In the genomic region with DNA sequence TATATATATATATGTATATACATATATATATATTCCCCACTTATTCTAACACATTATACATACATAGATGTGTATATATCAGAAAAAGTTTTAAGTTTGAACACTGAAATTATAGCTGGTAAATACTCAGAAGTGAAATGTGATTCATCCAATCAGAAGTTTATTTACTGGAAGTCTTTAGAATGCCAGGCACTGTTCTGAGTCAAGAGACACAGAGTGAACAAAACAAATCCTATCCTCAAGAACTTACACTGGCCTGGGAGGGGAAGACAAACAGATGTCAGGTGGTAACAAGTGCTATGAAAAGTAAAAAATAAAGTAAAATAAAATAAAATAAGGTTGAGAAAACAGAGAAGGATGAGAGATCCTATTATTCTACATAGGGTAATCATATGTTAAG, we compare ENCODE assay signal across 23 cellular contexts. TPM values are rescaled to one million over a fixed set of nuclear protein-coding genes. Genes with fewer than 3 reads are reported as not detected.
DNase-seq lines count a peak whose midpoint lies in the region; ATAC-seq, FAIRE-seq and TF ChIP-seq lines count a peak whose summit lies in the region.
"Had no signal": no experiment of that assay in that cellular context is flagged by ENCODE, and none has a peak within 500 bp of the region (broad histone marks: within the 10 kb centered on the region; RNA-seq: fewer than 3 reads in every experiment).

No MANE protein-coding gene starts in this region.

- DNase-seq in EH (ENCODE audit: low read depth) (peak; percentile 16), IMR-90 (peak; percentile 54), dermis blood vessel endothelial cell (peak; percentile 11), kidney glomerular epithelial cell (lab: John Stamatoyannopoulos, UW) (peak; percentile 6), DMS79 treated with DMSO at 0.1 percent for 48 hours (lab: John Stamatoyannopoulos, UW) (no peak), cortex of kidney (lab: John Stamatoyannopoulos, UW) (no peak), pancreas (no peak)
- DNase-seq in activated effector memory CD4-positive, alpha-beta T cell treated with Interleukin-2 at 50 U/mL for 16 hours = no peak
- DNase-seq: activated CD4-positive, CD25-positive, alpha-beta regulatory T cell treated with anti-CD3 and anti-CD28 coated beads, Interleukin-2, amount 50 U/mL, for 72 hours; activated CD8-positive, alpha-beta T cell treated with anti-CD3 and anti-CD28 coated beads, Interleukin-2, amount 10 ng/mL, durations not matched to agents 7 days and 5 days; activated naive CD4-positive, alpha-beta T cell treated with anti-CD3 and anti-CD28 coated beads, Interleukin-2, amount 50 U/mL, for 16 hours; cerebellar nuclear complex; effector CD4-positive, alpha-beta T cell; head of caudate nucleus; NCI-H1436; NCI-H510A treated with DMSO at 0.1 percent for 48 hours; transverse colon had no signal

- no peak overlapping the region for H4K8ac ChIP-seq in IMR-90 (ENCODE audit: low read depth in 2 of 2, low read length in 2 of 2)

- POLR2A ChIA-PET in IMR-90 (lab: Charles Lee; ENCODE audit: unreplicated experiment) = no interaction called here

- TF ChIP-seq CTCF in IMR-90 (conservative IDR thresholded peaks at IDR 0.05; ENCODE audit: low read depth, low read length) (no peak), pancreas (IDR thresholded peaks at IDR 0.05) (no peak)

- no peak overlapping the region for H2AK5ac ChIP-seq in IMR-90 (ENCODE audit: low read depth, low read length)

- no peak overlapping the region for H2BK120ac ChIP-seq in IMR-90 (ENCODE audit: low read depth, low read length)

- H3K4me3 ChIP-seq in IMR-90 (ENCODE audit: insufficient read depth, low read depth, low read length) = no peak overlapping the region
- no peak overlapping the region for H3K4me3 ChIP-seq in pancreas
- H3K4me3 ChIP-seq: K562, skin epidermis, transverse colon had no signal

- FAIRE-seq in pancreas (lab: Jason Lieb, UNC) = no peak
- FAIRE-seq: astrocyte, K562 had no signal

- H3K27me3 ChIP-seq in IMR-90 (ENCODE audit: control insufficient read depth, insufficient read depth, low read length) (no peaks in the 10 kb centered on the region), pancreas (no peaks in the 10 kb centered on the region)
- H3K27me3 ChIP-seq: neutrophil, transverse colon had no signal

- dilution Hi-C loops in IMR-90 (cut with HindIII; ENCODE audit: low sequenced_read_pairs, unreplicated experiment) = no loop called here

- H3K23ac ChIP-seq in IMR-90 (ENCODE audit: low read depth, low read length) = no peak overlapping the region

- TF ChIP-seq POLR2A in IMR-90 (IDR thresholded peaks at IDR 0.05; ENCODE audit: low read depth, low read length) = no peak

- H2BK15ac ChIP-seq in IMR-90 (ENCODE audit: low read depth, low read length) = no peak overlapping the region

- TF ChIP-seq RAD21 in IMR-90 (IDR thresholded peaks at IDR 0.05; ENCODE audit: low read length) = no peak

- no TSS peak for BruUV-seq in IMR-90 (replicated peaks; lab: Mats Ljungman, UMichigan)

- H3K18ac ChIP-seq in IMR-90 (ENCODE audit: low read depth, low read length) = no peak overlapping the region

- no peak overlapping the region for H2BK20ac ChIP-seq in IMR-90 (ENCODE audit: low read depth, low read length)

- no peak overlapping the region for H3K4ac ChIP-seq in IMR-90 (ENCODE audit: low read depth, low read length)

- no peak overlapping the region for H3K4me2 ChIP-seq in IMR-90 (ENCODE audit: low read depth, low read length)

- no peak overlapping the region for H3K56ac ChIP-seq in IMR-90 (ENCODE audit: extremely low read depth, insufficient read depth, low read length)

- H2BK5ac ChIP-seq in IMR-90 (ENCODE audit: low read depth, low read length, poor library complexity, severe bottlenecking) = no peak overlapping the region

- no peak overlapping the region for H3K14ac ChIP-seq in IMR-90 (replicated peaks; ENCODE audit: low read depth, low read length)

- peaks cover 7% of the 10 kb centered on the region; the same call in 1 of the 2 replicates for H3K36me3 ChIP-seq in IMR-90 (ENCODE audit: control insufficient read depth, insufficient read depth, low read length)
- H3K36me3 ChIP-seq in pancreas = peaks cover 0 to 43% (median 4%) of the 10 kb centered on the region in 3 donors

- CTCF ChIA-PET in IMR-90 (lab: Yijun Ruan, JAX) = no interaction called here

- peaks cover 6 to 7% of the 10 kb centered on the region in 2 experiments; a peak in 3 of 4 replicates for H3K79me1 ChIP-seq in IMR-90 (ENCODE audit: low read depth in 1 of 2, low read length in 2 of 2)

- H3K4me1 ChIP-seq in IMR-90 (ENCODE audit: control insufficient read depth, insufficient read depth, low read length) (no peaks in the 10 kb centered on the region), pancreas (no peaks in the 10 kb centered on the region)

- H3K27ac ChIP-seq in IMR-90 (ENCODE audit: insufficient read depth, low read length) (no peak overlapping the region), pancreas (no peak overlapping the region)
- H3K27ac ChIP-seq: neutrophil, skin epidermis, transverse colon had no signal

- no peak overlapping the region for H2AFZ ChIP-seq in IMR-90 (replicated peaks; ENCODE audit: low read length, poor library complexity)

- H3K9ac ChIP-seq in IMR-90 (ENCODE audit: low read depth, low read length) = no peak overlapping the region

- ATAC-seq in IMR-90 (ENCODE audit: low read depth) (peak; percentile 79), pancreas (no peak)
- ATAC-seq: activated CD8-positive, alpha-beta T cell treated with anti-CD3 and anti-CD28 coated beads, Interleukin-2, amount 10 ng/mL, durations not matched to agents 7 days and 5 days; esophagus mucosa; K562; Panc1 had no signal

- no peak overlapping the region for H2AK9ac ChIP-seq in IMR-90 (replicated peaks; ENCODE audit: low read depth, low read length, poor library complexity)

- intact Hi-C loops in IMR-90 (cut with micrococcal nuclease) (loop anchor here (5.0 kb wide), 1 partner anchor 34 kb away; no protein-coding TSS in a partner anchor), pancreas (cut with DNase I) (no loop called here)

- no peaks in the 10 kb centered on the region for H3K9me1 ChIP-seq in IMR-90 (ENCODE audit: insufficient read depth, low read length)

- no peaks in the 10 kb centered on the region for H4K20me1 ChIP-seq in IMR-90 (ENCODE audit: insufficient read depth, low read length)

- H3K9me3 ChIP-seq in IMR-90 (ENCODE audit: control insufficient read depth, insufficient read depth, low read length) = no peaks in the 10 kb centered on the region
- H3K9me3 ChIP-seq in pancreas = no peaks in the 10 kb centered on the region
- H3K9me3 ChIP-seq: neutrophil, transverse colon had no signal

- no peak overlapping the region for H4K5ac ChIP-seq in IMR-90 (ENCODE audit: low read depth, low read length)

- in situ Hi-C loops in IMR-90 (cut with MboI; ENCODE audit: low sequenced_read_pairs) = no loop called here

- no peak overlapping the region for H4K91ac ChIP-seq in IMR-90 (ENCODE audit: insufficient read depth, low read depth, low read length)

TF ChIP-seq in IMR-90, 13 proteins besides CTCF, POLR2A, EP300 and RAD21:
- TF ChIP-seq CEBPB (IDR thresholded peaks at IDR 0.05; ENCODE audit: low read depth, low read length) = no peak
- TF ChIP-seq, protein P1, sequence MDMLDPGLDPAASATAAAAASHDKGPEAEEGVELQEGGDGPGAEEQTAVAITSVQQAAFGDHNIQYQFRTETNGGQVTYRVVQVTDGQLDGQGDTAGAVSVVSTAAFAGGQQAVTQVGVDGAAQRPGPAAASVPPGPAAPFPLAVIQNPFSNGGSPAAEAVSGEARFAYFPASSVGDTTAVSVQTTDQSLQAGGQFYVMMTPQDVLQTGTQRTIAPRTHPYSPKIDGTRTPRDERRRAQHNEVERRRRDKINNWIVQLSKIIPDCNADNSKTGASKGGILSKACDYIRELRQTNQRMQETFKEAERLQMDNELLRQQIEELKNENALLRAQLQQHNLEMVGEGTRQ (IDR thresholded peaks at IDR 0.05; ENCODE audit: low read depth, low read length) = no peak
- TF ChIP-seq SMC3 (IDR thresholded peaks at IDR 0.05; ENCODE audit: low read depth, low read length) = no peak
- TF ChIP-seq, protein P2, sequence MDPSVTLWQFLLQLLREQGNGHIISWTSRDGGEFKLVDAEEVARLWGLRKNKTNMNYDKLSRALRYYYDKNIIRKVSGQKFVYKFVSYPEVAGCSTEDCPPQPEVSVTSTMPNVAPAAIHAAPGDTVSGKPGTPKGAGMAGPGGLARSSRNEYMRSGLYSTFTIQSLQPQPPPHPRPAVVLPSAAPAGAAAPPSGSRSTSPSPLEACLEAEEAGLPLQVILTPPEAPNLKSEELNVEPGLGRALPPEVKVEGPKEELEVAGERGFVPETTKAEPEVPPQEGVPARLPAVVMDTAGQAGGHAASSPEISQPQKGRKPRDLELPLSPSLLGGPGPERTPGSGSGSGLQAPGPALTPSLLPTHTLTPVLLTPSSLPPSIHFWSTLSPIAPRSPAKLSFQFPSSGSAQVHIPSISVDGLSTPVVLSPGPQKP (IDR thresholded peaks at IDR 0.05; ENCODE audit: borderline replicate concordance, low read depth, low read length) = no peak
- TF ChIP-seq FOS (IDR thresholded peaks at IDR 0.05; ENCODE audit: low read depth, low read length) = no peak
- TF ChIP-seq RFX5 (IDR thresholded peaks at IDR 0.05; ENCODE audit: low read depth, low read length) = no peak
- TF ChIP-seq MAZ (IDR thresholded peaks at IDR 0.05; ENCODE audit: borderline replicate concordance, low read depth, low read length) = no peak
- no peak for TF ChIP-seq BHLHE40 (IDR thresholded peaks at IDR 0.05; ENCODE audit: low read depth, low read length)
- no peak for TF ChIP-seq CHD1 (IDR thresholded peaks at IDR 0.05; ENCODE audit: low read depth, low read length)
- no peak for TF ChIP-seq MAFK (IDR thresholded peaks at IDR 0.05; ENCODE audit: low read depth, low read length)
- TF ChIP-seq NFE2L2 (IDR thresholded peaks at IDR 0.05; ENCODE audit: low read depth, low read length) = no peak
- no peak for TF ChIP-seq RCOR1 (IDR thresholded peaks at IDR 0.05; ENCODE audit: insufficient replicate concordance, low read length)
- TF ChIP-seq MXI1 (IDR thresholded peaks at IDR 0.05; ENCODE audit: borderline replicate concordance, low read depth, low read length) = no peak

RNA-seq across cellular contexts. Expression of a gene that starts 13.4 kb away (rescaled TPM):
- total RNA-seq in IMR-90 (2012; rRNA removed) (27.1 and 34.7 TPM in 2 replicates), dermis blood vessel endothelial cell (29.3 and 75.2 TPM in 2 replicates), pancreas (10 to 100 TPM; 19.9 to 33.9 (median 24.7) TPM)
- polyA plus RNA-seq in IMR-90 (2012; rRNA removed) (19.5 and 30.2 TPM in 2 replicates), pancreas (10 to 100 TPM; 15.8 to 29.4 TPM)
- polyA plus RNA-seq in IMR-90 (2012; cell fraction: cytosol; rRNA removed) = 3.5 and 16.3 TPM in 2 replicates
- polyA plus RNA-seq in IMR-90 (2012; cell fraction: nucleus; rRNA removed; ENCODE audit: low replicate concordance) = 5.7 and 53.2 TPM in 2 replicates

Comparison
In these comparisons a context has a peak if more than half of its experiments do, and no peak if none do; other contexts are left out.
1. DNase-seq: peak in EH (single experiment), IMR-90 (single experiment), dermis blood vessel endothelial cell (single experiment) and kidney glomerular epithelial cell (single experiment); none in DMS79 treated with DMSO at 0.1 percent for 48 hours (single experiment), cortex of kidney (single experiment), pancreas (0 of 6) and activated effector memory CD4-positive, alpha-beta T cell treated with Interleukin-2 at 50 U/mL for 16 hours (single experiment).